ENCODE assay signal across 8 cellular contexts in genomic region chr6:31729979-31730630, GRCh38. TPM values are rescaled to one million over a fixed set of nuclear protein-coding genes. Genes with fewer than 3 reads are reported as not detected.
DNase-seq lines count a peak whose midpoint lies in the region; TF ChIP-seq lines count a peak whose summit lies in the region.

No MANE protein-coding gene starts in this region.

- WGBS in thymus: 6% methylated on average over 46 of the region's 46 CpGs

- H3K27ac Mint-ChIP-seq in activated naive CD8-positive, alpha-beta T cell: peak overlapping the region; percentile 5

- peak overlapping the region; percentile 96 for H3K27ac ChIP-seq in neutrophil
- peak overlapping the region; percentile 61 for H3K27ac ChIP-seq in thymus (ENCODE audit: low read depth)

- H3K9me3 ChIP-seq in neutrophil: no peaks in the 10 kb centered on the region
- no peaks in the 10 kb centered on the region for H3K9me3 ChIP-seq in thymus (ENCODE audit: control insufficient read depth)

- in situ Hi-C loops in GM13977 (cut with MboI; ENCODE audit: low pct_unique_long_range_greater_than_20kb, low sequenced_read_pairs, unreplicated experiment) (no loop called here), SK-MEL-5 (cut with HindIII; ENCODE audit: low pct_unique_long_range_greater_than_20kb, low sequenced_read_pairs) (no loop called here)

- H3K9me3 Mint-ChIP-seq in activated naive CD8-positive, alpha-beta T cell (ENCODE audit: low read depth): no peaks in the 10 kb centered on the region

- H3K27me3 Mint-ChIP-seq in activated naive CD8-positive, alpha-beta T cell: no peaks in the 10 kb centered on the region

- H3K4me1 ChIP-seq in neutrophil (ENCODE audit: control insufficient read depth in 1 of 2, insufficient read depth in 1 of 2, low read depth in 1 of 2, low read length in 1 of 2) (peaks cover 85 to 88% of the 10 kb centered on the region in 2 experiments), thymus (ENCODE audit: control insufficient read depth, insufficient read depth, low read length) (peaks cover 28% of the 10 kb centered on the region)

- peak; percentile 5 for TF ChIP-seq CTCF in GM13977 (IDR thresholded peaks at IDR 0.05; ENCODE audit: extremely low read depth, insufficient read depth, missing control alignments)
- peak; percentile 20 for TF ChIP-seq CTCF in neutrophil (IDR thresholded peaks at IDR 0.05)

- H3K4me1 Mint-ChIP-seq in activated naive CD8-positive, alpha-beta T cell (ENCODE audit: low read depth): peaks cover 51% of the 10 kb centered on the region

- H3K36me3 ChIP-seq in neutrophil (peaks cover 60% of the 10 kb centered on the region), thymus (ENCODE audit: control insufficient read depth, insufficient read depth) (peaks cover 23% of the 10 kb centered on the region)

- H3K4me3 ChIP-seq in neutrophil (ENCODE audit: low read depth in 1 of 2, low read length in 1 of 2): peak overlapping the region; percentile 89 to 91
- H3K4me3 ChIP-seq in thymus (ENCODE audit: low read length): peak overlapping the region; percentile 74

- peak overlapping the region; percentile 96 for H3K4me3 Mint-ChIP-seq in activated naive CD8-positive, alpha-beta T cell

- H3K27me3 ChIP-seq in neutrophil (no peaks in the 10 kb centered on the region), thymus (ENCODE audit: control insufficient read depth, insufficient read depth) (no peaks in the 10 kb centered on the region)

- DNase-seq in GM13977 (ENCODE audit: low spot score) (peak; percentile 86), HT-29 (ENCODE audit: low spot score) (peak; percentile 95), SK-MEL-5 (ENCODE audit: low read depth, low spot score) (peak; percentile 75), globus pallidus (ENCODE audit: low spot score) (peak; percentile 79), SIG-M5 treated with dmso at 0.1 percent for 504 hours (lab: John Stamatoyannopoulos, UW; ENCODE audit: unreplicated experiment) (no peak)

- H3K36me3 Mint-ChIP-seq in activated naive CD8-positive, alpha-beta T cell: peaks cover 4% of the 10 kb centered on the region

RNA-seq across cellular contexts. Expression of gene DDAH2, which starts 1.0 kb away (rescaled TPM):
- total RNA-seq in HT-29 (2014; rRNA removed; shearing (Covaris generic)): 107 and 116 TPM in 2 replicates
- total RNA-seq in SK-MEL-5 (2014; rRNA removed; shearing (Covaris generic)): 4.6 and 4.7 TPM in 2 replicates
- polyA plus RNA-seq in SK-MEL-5 (2015; cell fraction: cytosol; rRNA removed): 4.6 and 4.9 TPM in 2 replicates
- 10.4 and 14.6 TPM in 2 replicates for polyA plus RNA-seq in SK-MEL-5 (2015; cell fraction: nucleus; rRNA removed)
- polyA plus RNA-seq in thymus: 105 TPM

RNA-seq across cellular contexts. Expression of gene CLIC1, which starts 6.2 kb away (rescaled TPM):
- total RNA-seq in HT-29 (2014; rRNA removed; shearing (Covaris generic)): 914 and 960 TPM in 2 replicates
- total RNA-seq in SK-MEL-5 (2014; rRNA removed; shearing (Covaris generic)): 466 and 467 TPM in 2 replicates
- polyA plus RNA-seq in SK-MEL-5 (2015; cell fraction: cytosol; rRNA removed): 261 and 284 TPM in 2 replicates
- 34.1 and 41.6 TPM in 2 replicates for polyA plus RNA-seq in SK-MEL-5 (2015; cell fraction: nucleus; rRNA removed)
- 337 TPM for polyA plus RNA-seq in thymus

RNA-seq across cellular contexts. Expression of gene MPIG6B, which starts 6.9 kb away (rescaled TPM):
- total RNA-seq in HT-29 (2014; rRNA removed; shearing (Covaris generic)): 0.18 TPM in 1 of 2 replicates, not detected in the other
- not detected in 2 replicates for total RNA-seq in SK-MEL-5 (2014; rRNA removed; shearing (Covaris generic))
- polyA plus RNA-seq in SK-MEL-5 (2015; cell fraction: cytosol; rRNA removed): not detected in 2 replicates
- polyA plus RNA-seq in SK-MEL-5 (2015; cell fraction: nucleus; rRNA removed): not detected in 2 replicates
- polyA plus RNA-seq in thymus: 0.32 TPM

RNA-seq across cellular contexts. Expression of gene LY6G6C, which starts 8.6 kb away (rescaled TPM):
- total RNA-seq in HT-29 (2014; rRNA removed; shearing (Covaris generic)): not detected in 2 replicates
- total RNA-seq in SK-MEL-5 (2014; rRNA removed; shearing (Covaris generic)): not detected in 2 replicates
- polyA plus RNA-seq in SK-MEL-5 (2015; cell fraction: cytosol; rRNA removed): not detected in 2 replicates
- polyA plus RNA-seq in SK-MEL-5 (2015; cell fraction: nucleus; rRNA removed): not detected in 2 replicates
- 7.0 TPM for polyA plus RNA-seq in thymus

RNA-seq across cellular contexts. Expression of gene MSH5, which starts 9.7 kb away (rescaled TPM):
- total RNA-seq in HT-29 (2014; rRNA removed; shearing (Covaris generic)): 19.6 and 20.9 TPM in 2 replicates
- 16.1 and 17.5 TPM in 2 replicates for total RNA-seq in SK-MEL-5 (2014; rRNA removed; shearing (Covaris generic))
- 11.8 and 14.4 TPM in 2 replicates for polyA plus RNA-seq in SK-MEL-5 (2015; cell fraction: cytosol; rRNA removed)
- polyA plus RNA-seq in SK-MEL-5 (2015; cell fraction: nucleus; rRNA removed): 253 and 284 TPM in 2 replicates
- 15.2 TPM for polyA plus RNA-seq in thymus

Comparison
In these comparisons a context has a peak if more than half of its experiments do, and no peak if none do; other contexts are left out.
1. RNA of gene DDAH2, which starts 1.0 kb away (total RNA-seq): 107 to 116 TPM in HT-29; 4.6 to 4.7 TPM in SK-MEL-5; every median in the first group is over 10 times any median in the second.